23 cellular contexts compared by ENCODE assay signal in the genomic region with DNA sequence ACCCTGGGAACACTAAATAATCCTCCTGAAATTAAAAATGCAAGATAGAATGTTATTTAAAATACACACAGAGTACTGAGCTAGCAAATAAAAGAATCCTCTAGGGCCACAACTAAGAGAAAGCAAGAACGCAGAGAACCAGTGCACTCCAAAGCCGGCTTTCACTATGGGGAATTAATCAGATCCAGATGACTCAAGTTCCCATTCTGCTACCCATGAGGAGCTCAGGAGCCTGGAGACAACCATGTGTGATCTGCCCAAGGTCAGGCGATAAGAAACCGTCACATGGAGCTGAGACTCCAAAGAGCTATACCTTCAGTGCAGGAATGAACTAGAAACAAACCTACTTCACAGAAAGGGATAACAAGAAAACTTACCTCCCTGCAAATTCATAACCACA. TPM values are rescaled to one million over a fixed set of nuclear protein-coding genes. Genes with fewer than 3 reads are reported as not detected.
A peak's percentile ranks its signal among the peaks of the same experiment; 100 is the strongest.
DNase-seq lines count a peak whose midpoint lies in the region; ATAC-seq and TF ChIP-seq lines count a peak whose summit lies in the region.
"Had no signal": no experiment of that assay in that cellular context is flagged by ENCODE, and none has a peak within 500 bp of the region (broad histone marks: within the 10 kb centered on the region; RNA-seq: fewer than 3 reads in every experiment).

No MANE protein-coding gene starts in this region.

- peak overlapping the region in 3 of 4 donors; percentile 22 to 39 (median 22) for H3K27ac ChIP-seq in esophagus muscularis mucosa (replicated peaks in 1 of 4)
- H3K27ac ChIP-seq in upper lobe of left lung = no peak overlapping the region
- H3K27ac ChIP-seq: 22Rv1; BLaER1 treated with 17β-estradiol and CSF1 and Interleukin-3, amounts not matched to agents 10 nM and 100 nM; cardiac muscle cell; parathyroid adenoma had no signal

- no peaks in the 10 kb centered on the region for H3K9me3 ChIP-seq in adipocyte (ENCODE audit: control insufficient read depth, low read length)
- H3K9me3 ChIP-seq in esophagus muscularis mucosa = no peaks in the 10 kb centered on the region
- no peaks in the 10 kb centered on the region for H3K9me3 ChIP-seq in BE2C
- no peaks in the 10 kb centered on the region for H3K9me3 ChIP-seq in upper lobe of left lung

- H3K27me3 Mint-ChIP-seq in activated CD4-positive, alpha-beta T cell treated with anti-CD3 and anti-CD28 coated beads, Interleukin-2, amount 10 ng/mL, durations not matched to agents 7 days and 5 days = no peaks in the 10 kb centered on the region
- no peaks in the 10 kb centered on the region for H3K27me3 Mint-ChIP-seq in osteocyte (ENCODE audit: unreplicated experiment)
- H3K27me3 Mint-ChIP-seq: activated naive CD8-positive, alpha-beta T cell treated with anti-CD3 and anti-CD28 coated beads, Interleukin-2, amount 10 ng/mL, durations not matched to agents 7 days and 5 days had no signal

- WGBS in esophagus muscularis mucosa = 79% methylated on average over 4 of the region's 4 CpGs
- 92 to 95% methylated on average over 4 of the region's 4 CpGs for WGBS in upper lobe of left lung, 2 donors

- no peaks in the 10 kb centered on the region for H3K27me3 ChIP-seq in adipocyte (replicated peaks; ENCODE audit: control insufficient read depth, insufficient read depth, low read length)
- no peaks in the 10 kb centered on the region for H3K27me3 ChIP-seq in esophagus muscularis mucosa
- no peaks in the 10 kb centered on the region for H3K27me3 ChIP-seq in BE2C
- H3K27me3 ChIP-seq in upper lobe of left lung = no peaks in the 10 kb centered on the region
- H3K27me3 ChIP-seq: BLaER1 treated with 17β-estradiol and CSF1 and Interleukin-3, amounts not matched to agents 10 nM and 100 nM; cardiac muscle cell had no signal

- intact Hi-C loops in esophagus muscularis mucosa (cut with DNase I) = no loop called here

- TF ChIP-seq CTCF in esophagus muscularis mucosa (IDR thresholded peaks at IDR 0.05) (no peak), osteocyte (IDR thresholded peaks at IDR 0.05) (no peak), BE2C (IDR thresholded peaks at IDR 0.05; ENCODE audit: low read depth, low read length) (no peak), upper lobe of left lung (IDR thresholded peaks at IDR 0.05) (no peak)

- CTCF ChIA-PET in activated CD4-positive, alpha-beta T cell treated with anti-CD3 and anti-CD28 coated beads, Interleukin-2, amount 10 ng/mL, durations not matched to agents 7 days and 5 days (lab: Charles Lee) = interaction anchor here (1.2 to 1.8 kb wide), 2 partner anchors 16 to 402 kb away, joined by 3 to 5 read pairs; no protein-coding TSS in a partner anchor

- H3K9ac ChIP-seq in adipocyte (ENCODE audit: low read length) = no peak overlapping the region
- H3K9ac ChIP-seq: BLaER1 treated with 17β-estradiol and CSF1 and Interleukin-3, amounts not matched to agents 10 nM and 100 nM; parathyroid adenoma had no signal

- ATAC-seq in upper lobe of left lung (ENCODE audit: low FRiP score in 2 of 2) = no peak
- ATAC-seq: natural killer cell had no signal

- H3K4me3 Mint-ChIP-seq in activated CD4-positive, alpha-beta T cell treated with anti-CD3 and anti-CD28 coated beads, Interleukin-2, amount 10 ng/mL, durations not matched to agents 7 days and 5 days = no peak overlapping the region
- H3K4me3 Mint-ChIP-seq in osteocyte (ENCODE audit: unreplicated experiment) = no peak overlapping the region
- H3K4me3 Mint-ChIP-seq: activated naive CD8-positive, alpha-beta T cell treated with anti-CD3 and anti-CD28 coated beads, Interleukin-2, amount 10 ng/mL, durations not matched to agents 7 days and 5 days; natural killer cell had no signal

- peaks cover 38% of the 10 kb centered on the region for H3K36me3 Mint-ChIP-seq in activated CD4-positive, alpha-beta T cell treated with anti-CD3 and anti-CD28 coated beads, Interleukin-2, amount 10 ng/mL, durations not matched to agents 7 days and 5 days (ENCODE audit: low read depth)
- H3K36me3 Mint-ChIP-seq in osteocyte (ENCODE audit: unreplicated experiment) = peaks cover 58% of the 10 kb centered on the region

- DNase-seq in activated CD4-positive, alpha-beta T cell treated with anti-CD3 and anti-CD28 coated beads, Interleukin-2, amount 10 ng/mL, durations not matched to agents 7 days and 5 days = no peak
- no peak for DNase-seq in activated CD4-positive, alpha-beta T cell treated with anti-CD3 and anti-CD28 coated beads for 4 hours
- DNase-seq in adipocyte (ENCODE audit: low read depth) (peak; percentile 11), esophagus muscularis mucosa (ENCODE audit: extremely low spot score) (no peak), osteocyte (ENCODE audit: extremely low spot score, unreplicated experiment) (no peak), BE2C (no peak), upper lobe of left lung (no peak), kidney tubule cell (ENCODE audit: low spot score) (no peak)
- DNase-seq: activated CD4-positive, alpha-beta T cell treated with anti-CD3 and anti-CD28 coated beads, Interleukin-2, amount 50 U/mL, for 1 hour; activated naive CD8-positive, alpha-beta T cell treated with anti-CD3 and anti-CD28 coated beads, Interleukin-2, amount 10 ng/mL, durations not matched to agents 7 days and 5 days; kidney; natural killer cell; NCI-H1048; NCI-H2029 treated with DMSO at 0.1 percent for 48 hours; RPMI8226; stimulated activated CD4-positive, alpha-beta T cell treated with anti-CD3 and anti-CD28 coated beads, Interleukin-1b, Interleukin-23, amount 100 ng/mL, for 48 hours had no signal

- TF ChIP-seq POLR2A in esophagus muscularis mucosa (IDR thresholded peaks at IDR 0.05; ENCODE audit: low read depth) (no peak), upper lobe of left lung (IDR thresholded peaks at IDR 0.05) (no peak)

- H3K4me3 ChIP-seq in adipocyte (ENCODE audit: low read length) (no peak overlapping the region), esophagus muscularis mucosa (no peak overlapping the region), BE2C (ENCODE audit: low read depth, low read length) (no peak overlapping the region), upper lobe of left lung (no peak overlapping the region)
- H3K4me3 ChIP-seq: BLaER1 treated with 17β-estradiol and CSF1 and Interleukin-3, amounts not matched to agents 10 nM and 100 nM; cardiac muscle cell had no signal

- H3K4me1 ChIP-seq in adipocyte (ENCODE audit: control insufficient read depth, insufficient read depth, low read length) = peaks cover 16% of the 10 kb centered on the region
- H3K4me1 ChIP-seq in esophagus muscularis mucosa = peaks cover 9 to 39% (median 31%) of the 10 kb centered on the region in 4 donors
- no peaks in the 10 kb centered on the region for H3K4me1 ChIP-seq in BE2C
- H3K4me1 ChIP-seq in upper lobe of left lung = no peaks in the 10 kb centered on the region
- H3K4me1 ChIP-seq: parathyroid adenoma had no signal

- H3K9me3 Mint-ChIP-seq in activated CD4-positive, alpha-beta T cell treated with anti-CD3 and anti-CD28 coated beads, Interleukin-2, amount 10 ng/mL, durations not matched to agents 7 days and 5 days = no peaks in the 10 kb centered on the region
- no peaks in the 10 kb centered on the region for H3K9me3 Mint-ChIP-seq in osteocyte (ENCODE audit: unreplicated experiment)
- H3K9me3 Mint-ChIP-seq: activated naive CD8-positive, alpha-beta T cell treated with anti-CD3 and anti-CD28 coated beads, Interleukin-2, amount 10 ng/mL, durations not matched to agents 7 days and 5 days; natural killer cell had no signal

- no peak for TF ChIP-seq EP300 in esophagus muscularis mucosa (IDR thresholded peaks at IDR 0.05)
- no peak for TF ChIP-seq EP300 in upper lobe of left lung (IDR thresholded peaks at IDR 0.05)

- POLR2A ChIA-PET in activated CD4-positive, alpha-beta T cell treated with anti-CD3 and anti-CD28 coated beads, Interleukin-2, amount 10 ng/mL, durations not matched to agents 7 days and 5 days (lab: Charles Lee) = interaction anchor here (0.6 kb wide), 1 partner anchor 529 kb away, joined by 3 read pairs; no protein-coding TSS in a partner anchor

- no peaks in the 10 kb centered on the region for H3K4me1 Mint-ChIP-seq in activated CD4-positive, alpha-beta T cell treated with anti-CD3 and anti-CD28 coated beads, Interleukin-2, amount 10 ng/mL, durations not matched to agents 7 days and 5 days
- H3K4me1 Mint-ChIP-seq in osteocyte (ENCODE audit: unreplicated experiment) = peaks cover 18% of the 10 kb centered on the region

- peak overlapping the region; percentile 10 for H3K27ac Mint-ChIP-seq in activated CD4-positive, alpha-beta T cell treated with anti-CD3 and anti-CD28 coated beads, Interleukin-2, amount 10 ng/mL, durations not matched to agents 7 days and 5 days
- H3K27ac Mint-ChIP-seq in osteocyte (ENCODE audit: unreplicated experiment) = peak overlapping the region; percentile 29
- H3K27ac Mint-ChIP-seq: activated naive CD8-positive, alpha-beta T cell treated with anti-CD3 and anti-CD28 coated beads, Interleukin-2, amount 10 ng/mL, durations not matched to agents 7 days and 5 days; natural killer cell had no signal

- peaks cover 71% of the 10 kb centered on the region for H3K36me3 ChIP-seq in adipocyte (ENCODE audit: control insufficient read depth, insufficient read depth, low read length, severe bottlenecking)
- peaks cover 43 to 95% (median 77%) of the 10 kb centered on the region in 4 donors for H3K36me3 ChIP-seq in esophagus muscularis mucosa
- H3K36me3 ChIP-seq in BE2C = no peaks in the 10 kb centered on the region; the same call in 1 of the 2 replicates
- peaks cover 47 to 96% (median 80%) of the 10 kb centered on the region in 4 donors for H3K36me3 ChIP-seq in upper lobe of left lung

RNA-seq across cellular contexts. Expression of a gene that starts 19.5 kb away (rescaled TPM):
- total RNA-seq in activated CD4-positive, alpha-beta T cell treated with anti-CD3 and anti-CD28 coated beads, Interleukin-2, amount 10 ng/mL, durations not matched to agents 7 days and 5 days = 10 to 100 TPM; 34.4 to 39.7 TPM
- total RNA-seq in esophagus muscularis mucosa (10 to 100 TPM; 30.8 to 51.7 (median 40.2) TPM), osteocyte (38.6 and 39.1 TPM in 2 replicates), upper lobe of left lung (100 to 1,000 TPM in 1 of 6 donors, 10 to 100 TPM in 5; 27.3 to 119 (median 40.4) TPM)
- 47.0 TPM for polyA plus RNA-seq in BE2C (2012; ENCODE audit: insufficient read depth, insufficient read length, low read depth)

RNA-seq across cellular contexts. Expression of a gene that starts 21.4 kb away (rescaled TPM):
- total RNA-seq in activated CD4-positive, alpha-beta T cell treated with anti-CD3 and anti-CD28 coated beads, Interleukin-2, amount 10 ng/mL, durations not matched to agents 7 days and 5 days = 10 to 100 TPM; 15.5 to 17.3 TPM
- total RNA-seq in esophagus muscularis mucosa (10 to 100 TPM; 13.3 to 27.4 (median 20.4) TPM), osteocyte (10.8 and 11.1 TPM in 2 replicates), upper lobe of left lung (100 to 1,000 TPM in 1 of 6 donors, 10 to 100 TPM in 5; 19.0 to 180 (median 27.5) TPM)
- polyA plus RNA-seq in BE2C (2012; ENCODE audit: insufficient read depth, insufficient read length, low read depth) = 21.4 TPM

RNA-seq across cellular contexts. Expression of a gene that starts 42.1 kb away (rescaled TPM):
- total RNA-seq in activated CD4-positive, alpha-beta T cell treated with anti-CD3 and anti-CD28 coated beads, Interleukin-2, amount 10 ng/mL, durations not matched to agents 7 days and 5 days = 10 to 100 TPM; 25.3 to 27.7 TPM
- total RNA-seq in esophagus muscularis mucosa (10 to 100 TPM; 13.0 to 21.2 (median 17.1) TPM), osteocyte (0.18 TPM in 1 of 2 replicates, not detected in the other), upper lobe of left lung (10 to 100 TPM; 25.2 to 59.2 (median 32.4) TPM)
- 20.7 TPM for polyA plus RNA-seq in BE2C (2012; ENCODE audit: insufficient read depth, insufficient read length, low read depth)
- total RNA-seq: cardiac muscle cell had no signal

RNA-seq across cellular contexts. Expression of a gene that starts 43.7 kb away (rescaled TPM):
- not detected for total RNA-seq in activated CD4-positive, alpha-beta T cell treated with anti-CD3 and anti-CD28 coated beads, Interleukin-2, amount 10 ng/mL, durations not matched to agents 7 days and 5 days
- total RNA-seq in esophagus muscularis mucosa (not detected), osteocyte (not detected in 2 replicates), upper lobe of left lung (not detected)
- polyA plus RNA-seq in BE2C (2012; ENCODE audit: insufficient read depth, insufficient read length, low read depth) = not detected
- total RNA-seq: activated naive CD8-positive, alpha-beta T cell treated with anti-CD3 and anti-CD28 coated beads, Interleukin-2, amount 10 ng/mL, durations not matched to agents 7 days and 5 days; cardiac muscle cell; H4; kidney; mesenteric fat pad; natural killer cell; NCI-H460 had no signal
- polyA plus RNA-seq: cardiac muscle cell had no signal

Comparison
In these comparisons a context has a peak if more than half of its experiments do, and no peak if none do; other contexts are left out.
1. H3K27ac ChIP-seq: peak in esophagus muscularis mucosa (3 of 4); none in upper lobe of left lung (0 of 4).
2. RNA of a gene that starts 42.1 kb away (total RNA-seq): 25.2 to 59.2 TPM in upper lobe of left lung, 25.3 to 27.7 TPM in activated CD4-positive, alpha-beta T cell treated with anti-CD3 and anti-CD28 coated beads, Interleukin-2, amount 10 ng/mL, durations not matched to agents 7 days and 5 days and 13.0 to 21.2 TPM in esophagus muscularis mucosa; 0.18 TPM in osteocyte; every median in the first group is over 10 times any median in the second.